Comparison of ENCODE assay signal across 8 cellular contexts in the genomic region with DNA sequence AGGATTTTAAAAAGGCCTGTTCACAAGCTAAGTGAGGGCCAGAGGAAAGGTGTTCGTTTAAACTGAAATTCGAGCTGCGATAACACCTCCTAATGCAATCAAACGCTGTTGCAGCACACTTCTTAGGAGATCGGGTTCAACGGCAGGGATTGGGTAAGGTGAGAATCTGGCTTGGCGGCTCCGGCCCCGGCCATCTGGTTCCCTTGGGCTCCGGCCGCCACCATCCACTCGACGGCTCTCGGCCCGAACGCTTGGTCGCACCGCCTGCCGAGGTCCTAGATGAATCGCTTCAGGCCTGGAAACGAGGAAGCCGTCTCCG. TPM values are rescaled to one million over a fixed set of nuclear protein-coding genes. Genes with fewer than 3 reads are reported as not detected.
DNase-seq lines count a peak whose midpoint lies in the region; ATAC-seq and TF ChIP-seq lines count a peak whose summit lies in the region.

No MANE protein-coding gene starts in this region.

- H3K4me2 ChIP-seq in DOHH2 (ENCODE audit: low read length) (peak overlapping the region; percentile 93), KMS-11 (peak overlapping the region; percentile 83)

- H3K9me2 ChIP-seq in DOHH2 (replicated peaks; ENCODE audit: control insufficient read depth, low read length) = no peaks in the 10 kb centered on the region

- ATAC-seq in GM21619 (IDR thresholded peaks at IDR 0.05; ENCODE audit: unreplicated experiment) = peak; percentile 24
- peak; percentile 40 for ATAC-seq in foreskin keratinocyte

- H2AFZ ChIP-seq in KMS-11 (ENCODE audit: low read depth) = peak overlapping the region; percentile 48

- H3F3A ChIP-seq in DOHH2 (ENCODE audit: control insufficient read depth, insufficient read depth) = peaks cover 7% of the 10 kb centered on the region; the same call in 1 of the 2 replicates

- peak overlapping the region; percentile 100 for H3K27ac Mint-ChIP-seq in progenitor cell of endocrine pancreas

- peak overlapping the region; percentile 97 for H3K4me3 Mint-ChIP-seq in progenitor cell of endocrine pancreas (ENCODE audit: low read depth)

- peaks cover 62% of the 10 kb centered on the region for H3K79me2 ChIP-seq in DOHH2 (ENCODE audit: control insufficient read depth, low read length)
- peaks cover 39% of the 10 kb centered on the region for H3K79me2 ChIP-seq in KMS-11 (ENCODE audit: insufficient read depth, low read depth)

- peaks cover 11% of the 10 kb centered on the region for H3K36me3 Mint-ChIP-seq in progenitor cell of endocrine pancreas (ENCODE audit: insufficient read depth)

- H3K9me3 Mint-ChIP-seq in progenitor cell of endocrine pancreas (ENCODE audit: low read depth) = no peaks in the 10 kb centered on the region

- no peaks in the 10 kb centered on the region for H3K9me3 ChIP-seq in DOHH2 (ENCODE audit: control insufficient read depth, insufficient read depth, low read length)

- peak overlapping the region; percentile 96 for H3K4me3 ChIP-seq in DOHH2 (ENCODE audit: low read length)
- H3K4me3 ChIP-seq in KMS-11 (IDR thresholded peaks at IDR 0.05; ENCODE audit: insufficient read depth, low read depth, low read length) = no peak overlapping the region

- no peaks in the 10 kb centered on the region for H4K20me1 ChIP-seq in DOHH2 (ENCODE audit: control insufficient read depth, insufficient read depth, low read depth, low read length)
- no peaks in the 10 kb centered on the region for H4K20me1 ChIP-seq in KMS-11 (ENCODE audit: insufficient read depth)

- H3K9ac ChIP-seq in KMS-11 = peak overlapping the region; percentile 95

- H3K4me1 ChIP-seq in DOHH2 (ENCODE audit: control insufficient read depth, low read length) = peaks cover 25% of the 10 kb centered on the region
- H3K4me1 ChIP-seq in KMS-11 (ENCODE audit: low read depth, poor library complexity, severe bottlenecking) = peaks cover 15% of the 10 kb centered on the region
- peaks cover 22% of the 10 kb centered on the region for H3K4me1 ChIP-seq in foreskin keratinocyte

- H3K36me3 ChIP-seq in DOHH2 (ENCODE audit: control insufficient read depth, low read length) (peaks cover 44% of the 10 kb centered on the region), KMS-11 (ENCODE audit: insufficient read depth) (no peaks in the 10 kb centered on the region)

- H3K4me1 Mint-ChIP-seq in progenitor cell of endocrine pancreas (ENCODE audit: low read depth) = peaks cover 28% of the 10 kb centered on the region

- H3K27me3 ChIP-seq in DOHH2 (ENCODE audit: control insufficient read depth, low read length) (no peaks in the 10 kb centered on the region), KMS-11 (ENCODE audit: insufficient read depth, low read depth) (no peaks in the 10 kb centered on the region), foreskin keratinocyte (no peaks in the 10 kb centered on the region)

- DNase-seq in foreskin keratinocyte = no peak
- DNase-seq in progenitor cell of endocrine pancreas (ENCODE audit: low spot score, unreplicated experiment) = peak; percentile 39
- DNase-seq in NCI-H1694 (lab: John Stamatoyannopoulos, UW) = no peak
- DNase-seq in activated CD4-positive, CD25-positive, alpha-beta regulatory T cell (lab: John Stamatoyannopoulos, UW) = no peak

- H3K27ac ChIP-seq in DOHH2 (ENCODE audit: low read depth, low read length) (peak overlapping the region; percentile 65), KMS-11 (peak overlapping the region; percentile 93), VCaP (peak overlapping the region; percentile 98), foreskin keratinocyte (peak overlapping the region; percentile 93)

- TF ChIP-seq CTCF in DOHH2 (IDR thresholded peaks at IDR 0.05; ENCODE audit: low read depth, low read length, poor library complexity, severe bottlenecking) (no peak), KMS-11 (conservative IDR thresholded peaks at IDR 0.05; ENCODE audit: low read depth, low read length) (no peak), VCaP (conservative IDR thresholded peaks at IDR 0.05) (no peak), foreskin keratinocyte (conservative IDR thresholded peaks at IDR 0.05) (no peak), progenitor cell of endocrine pancreas (IDR thresholded peaks at IDR 0.05; ENCODE audit: unreplicated experiment) (no peak)

- H3K27me3 Mint-ChIP-seq in progenitor cell of endocrine pancreas = no peaks in the 10 kb centered on the region

RNA-seq across cellular contexts. Expression of a gene that starts 0.4 kb away (rescaled TPM):
- 1.2 and 1.3 TPM in 2 replicates for total RNA-seq in foreskin keratinocyte
- 1.8 and 2.4 TPM in 2 replicates for polyA plus RNA-seq in foreskin keratinocyte
- total RNA-seq in progenitor cell of endocrine pancreas = 6.9 and 8.5 TPM in 2 replicates

RNA-seq across cellular contexts. Expression of a gene that starts 0.6 kb away (rescaled TPM):
- total RNA-seq in foreskin keratinocyte = 27.1 and 27.3 TPM in 2 replicates
- polyA plus RNA-seq in foreskin keratinocyte = 13.7 and 16.2 TPM in 2 replicates
- total RNA-seq in progenitor cell of endocrine pancreas = 46.8 and 54.5 TPM in 2 replicates

RNA-seq across cellular contexts. Expression of a gene that starts 39.4 kb away (rescaled TPM):
- 174 and 177 TPM in 2 replicates for total RNA-seq in foreskin keratinocyte
- 177 and 183 TPM in 2 replicates for polyA plus RNA-seq in foreskin keratinocyte
- total RNA-seq in progenitor cell of endocrine pancreas = 51.3 and 54.7 TPM in 2 replicates
